In genomic region chr10:118958984-118959916, GRCh38 we compare ENCODE assay signal across 1 cellular context.
TF ChIP-seq lines count a peak whose summit lies in the region.

No MANE protein-coding gene starts in this region.

TF ChIP-seq in K562, 482 proteins besides CTCF, POLR2A, EP300 and RAD21 (continued from another document):
- TF ChIP-seq CTCFL (IDR thresholded peaks at IDR 0.05; ENCODE audit: borderline replicate concordance, insufficient read depth, low read depth, low read length, poor library complexity, severe bottlenecking) (no peak), BACH1 (tag; IDR thresholded peaks at IDR 0.05) (0 out of 2 replicates have a peak, but pooled peaks have one; percentile 26), C11orf30 (IDR thresholded peaks at IDR 0.05; ENCODE audit: low read depth) (peak; percentile 47; the same call in 1 of the 2 replicates), RBBP5 (IDR thresholded peaks at IDR 0.05; ENCODE audit: borderline replicate concordance, insufficient read depth, low read length, poor library complexity, severe bottlenecking) (no peak), NFE2 (IDR thresholded peaks at IDR 0.05; ENCODE audit: low read depth) (peak; percentile 85)
